In the genomic region with DNA sequence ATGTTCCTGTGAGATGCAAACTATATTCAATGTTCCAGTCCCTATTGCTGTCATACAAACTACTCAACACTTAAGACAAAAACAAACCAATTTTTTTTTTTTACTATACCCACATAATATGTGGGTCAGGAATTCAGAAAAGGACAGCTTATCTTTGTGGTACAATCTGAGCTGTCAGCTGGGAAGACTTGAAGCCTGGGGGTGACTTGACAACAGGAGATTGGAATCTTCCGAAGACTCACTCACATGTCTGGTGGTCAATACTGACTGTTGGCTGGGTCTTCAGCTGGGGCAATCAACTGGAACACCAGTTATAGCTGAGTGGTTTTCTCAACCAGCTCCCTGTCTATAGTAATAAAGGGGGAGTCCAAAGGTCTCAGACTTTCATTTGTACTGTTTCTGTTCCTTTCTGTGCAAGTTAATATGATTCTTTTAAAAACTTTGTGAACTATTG, we compare ENCODE assay signal across 11 cellular contexts.
DNase-seq lines count a peak whose midpoint lies in the region; ATAC-seq and TF ChIP-seq lines count a peak whose summit lies in the region.
"Had no signal": no experiment of that assay in that cellular context is flagged by ENCODE, and none has a peak within 500 bp of the region (broad histone marks: within the 10 kb centered on the region; RNA-seq: fewer than 3 reads in every experiment).

No MANE protein-coding gene starts in this region.

- ATAC-seq in GM19372 (IDR thresholded peaks at IDR 0.05; ENCODE audit: low read depth, unreplicated experiment), result peak; percentile 85
- peak; percentile 96 for ATAC-seq in HG02870 (IDR thresholded peaks at IDR 0.05; ENCODE audit: unreplicated experiment)
- peak; percentile 80 for ATAC-seq in HG03575 (IDR thresholded peaks at IDR 0.05; ENCODE audit: extremely low read depth, insufficient number of reproducible peaks, low FRiP score, unreplicated experiment)
- ATAC-seq: body of pancreas, left lobe of liver had no signal

- DNase-seq in GM06990 (ENCODE audit: extremely low read depth, insufficient read length) (peak; percentile 46), NCI-H2196 (lab: John Stamatoyannopoulos, UW; ENCODE audit: unreplicated experiment) (no peak), superior temporal gyrus (ENCODE audit: extremely low spot score) (no peak), DMS153 treated with DMSO at 0.1 percent for 48 hours (lab: John Stamatoyannopoulos, UW; ENCODE audit: unreplicated experiment) (no peak)
- DNase-seq in stimulated activated CD4-positive, alpha-beta T cell treated with anti-CD3 and anti-CD28 coated beads, Interleukin-12 subunit alpha, Interleukin-12 subunit beta, amount 100 ng/mL, for 4 hours, result no peak
- DNase-seq: activated CD8-positive, alpha-beta memory T cell treated with anti-CD3 and anti-CD28 coated beads, Interleukin-2, amount 50 U/mL, for 4 hours; body of pancreas had no signal

- no peaks in the 10 kb centered on the region for H3K27me3 ChIP-seq in GM06990 (replicated peaks; ENCODE audit: control insufficient read depth, insufficient read depth, low read length)
- H3K27me3 ChIP-seq: body of pancreas had no signal

- no peak for TF ChIP-seq CTCF in GM06990 (IDR thresholded peaks at IDR 0.05; ENCODE audit: insufficient read depth, low read length, poor library complexity, severe bottlenecking)

- no peak overlapping the region for H3K4me3 ChIP-seq in GM06990 (replicated peaks; ENCODE audit: low read depth, low read length)
- H3K4me3 ChIP-seq: body of pancreas had no signal

- H3K36me3 ChIP-seq in GM06990 (ENCODE audit: control insufficient read depth, insufficient read depth, low read length), result no peaks in the 10 kb centered on the region
